In the genomic region with DNA sequence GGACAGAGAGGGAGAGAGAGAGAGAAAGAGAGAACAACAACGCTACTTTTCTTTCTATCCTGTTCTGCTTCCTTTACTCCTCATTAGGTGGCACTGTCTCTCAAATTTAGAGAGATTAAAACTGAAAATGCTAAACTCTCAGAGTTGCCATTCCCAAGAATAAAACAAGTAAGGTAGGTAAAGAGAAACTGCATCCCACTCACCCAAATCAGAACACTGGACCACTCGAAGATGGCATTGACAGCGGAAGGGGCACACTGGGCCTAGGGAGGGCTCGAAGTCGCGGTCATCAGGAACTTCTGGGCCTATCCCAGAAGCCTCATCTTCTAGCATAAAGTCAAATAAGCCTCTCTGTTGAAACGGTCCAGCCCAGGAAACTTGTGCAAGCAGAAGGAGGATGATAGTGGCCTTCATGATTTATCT, we compare ENCODE assay signal across 8 cellular contexts. TPM values are rescaled to one million over a fixed set of nuclear protein-coding genes. Genes with fewer than 3 reads are reported as not detected.
A peak's percentile ranks its signal among the peaks of the same experiment; 100 is the strongest.
DNase-seq lines count a peak whose midpoint lies in the region; ATAC-seq and TF ChIP-seq lines count a peak whose summit lies in the region.

No MANE protein-coding gene starts in this region.

- ATAC-seq in activated T-cell treated with anti-CD3 and anti-CD28 coated beads, Interleukin-2, amount 50 U/mL, for 72 hours (replicated peaks in 1 of 2), result no peak

- no peaks in the 10 kb centered on the region for H3K9me3 Mint-ChIP-seq in activated T-cell treated with anti-CD3 and anti-CD28 coated beads, Interleukin-2, amount 50 U/mL, for 72 hours

- H3K27me3 ChIP-seq in adrenal gland (no peaks in the 10 kb centered on the region), tibial nerve (no peaks in the 10 kb centered on the region)

- DNase-seq in SKM-1 (lab: John Stamatoyannopoulos, UW; ENCODE audit: unreplicated experiment) (peak; percentile 6), SKM-1 treated with dmso at 0.1 percent for 144 hours (lab: John Stamatoyannopoulos, UW; ENCODE audit: unreplicated experiment) (no peak), adrenal gland (peak in 4 of 7 donors; percentile 16 to 31 (median 31)), kidney tubule cell (ENCODE audit: low spot score) (peak; percentile 50), tibial nerve (ENCODE audit: low spot score in 2 of 2) (no peak), GM20000 (ENCODE audit: low spot score) (no peak), T-helper 2 cell (no peak)
- DNase-seq in activated T-cell treated with anti-CD3 and anti-CD28 coated beads, Interleukin-2, amount 50 U/mL, for 72 hours, result no peak

- 11 to 22% (median 21%) methylated on average over 7 of the region's 7 CpGs for WGBS in adrenal gland, 4 donors
- WGBS in tibial nerve, 2 donors, result 23 to 27% methylated on average over 7 of the region's 7 CpGs

- TF ChIP-seq POLR2A in adrenal gland (IDR thresholded peaks at IDR 0.05) (no peak), tibial nerve (IDR thresholded peaks at IDR 0.05) (no peak)

- H3K9me3 ChIP-seq in adrenal gland (replicated peaks in 1 of 3) (peaks cover 0 to 4% (median 0%) of the 10 kb centered on the region in 3 donors), tibial nerve (no peaks in the 10 kb centered on the region)

- H3K27ac ChIP-seq in adrenal gland, result peak overlapping the region in 3 of 5 donors; percentile 55 to 79 (median 76)
- H3K27ac ChIP-seq in tibial nerve, result peak overlapping the region; percentile 59 to 89 (median 74)

- peak; percentile 25 to 65 (median 52) for TF ChIP-seq CTCF in adrenal gland (IDR thresholded peaks at IDR 0.05)
- peak; percentile 26 to 60 (median 55) for TF ChIP-seq CTCF in tibial nerve (IDR thresholded peaks at IDR 0.05)
- TF ChIP-seq CTCF in GM20000 (IDR thresholded peaks at IDR 0.05; ENCODE audit: extremely low read depth, missing control alignments), result no peak

- H3K27me3 Mint-ChIP-seq in activated T-cell treated with anti-CD3 and anti-CD28 coated beads, Interleukin-2, amount 50 U/mL, for 72 hours (ENCODE audit: low read depth), result no peaks in the 10 kb centered on the region

- H3K4me3 ChIP-seq in adrenal gland, result peak overlapping the region in 1 of 4 donors; percentile 57
- peak overlapping the region; percentile 20 to 59 (median 30) for H3K4me3 ChIP-seq in tibial nerve

- peak in 1 of 2 donors; percentile 64 for TF ChIP-seq EP300 in tibial nerve (IDR thresholded peaks at IDR 0.05)

- intact Hi-C loops in adrenal gland (cut with DNase I), result loop anchor here in 1 of 2 donors (5.0 kb wide), 1 partner anchor 149 kb away; no protein-coding TSS in a partner anchor

- no peak overlapping the region for H3K4me3 Mint-ChIP-seq in activated T-cell treated with anti-CD3 and anti-CD28 coated beads, Interleukin-2, amount 50 U/mL, for 72 hours

- H3K27ac Mint-ChIP-seq in activated T-cell treated with anti-CD3 and anti-CD28 coated beads, Interleukin-2, amount 50 U/mL, for 72 hours, result no peak overlapping the region

- H3K4me1 Mint-ChIP-seq in activated T-cell treated with anti-CD3 and anti-CD28 coated beads, Interleukin-2, amount 50 U/mL, for 72 hours (ENCODE audit: low read depth), result no peaks in the 10 kb centered on the region

- H3K36me3 Mint-ChIP-seq in activated T-cell treated with anti-CD3 and anti-CD28 coated beads, Interleukin-2, amount 50 U/mL, for 72 hours (ENCODE audit: insufficient read depth in 2 of 2), result no peaks in the 10 kb centered on the region

- H3K4me1 ChIP-seq in adrenal gland (replicated peaks in 1 of 2) (no peaks in the 10 kb centered on the region), tibial nerve (peaks cover 0 to 15% (median 0%) of the 10 kb centered on the region in 4 donors)

- H3K36me3 ChIP-seq in adrenal gland (replicated peaks in 1 of 2) (no peaks in the 10 kb centered on the region), tibial nerve (peaks cover 0 to 4% (median 0%) of the 10 kb centered on the region in 3 donors)

RNA-seq across cellular contexts. Expression of a gene that starts 4.5 kb away (rescaled TPM):
- total RNA-seq in adrenal gland (1,000 to 10,000 TPM in 5 of 8 donors, 100 to 1,000 TPM in 3; 609 to 2,358 (median 1,256) TPM), tibial nerve (1,000 to 10,000 TPM; 1,578 to 4,304 (median 2,586) TPM)
- polyA plus RNA-seq in adrenal gland, result 100 to 1,000 TPM; 491 to 572 (median 508) TPM
- total RNA-seq in activated T-cell treated with anti-CD3 and anti-CD28 coated beads, Interleukin-2, amount 50 U/mL, for 72 hours, result not detected

Comparison
In these comparisons a context has a peak if more than half of its experiments do, and no peak if none do; other contexts are left out.
1. DNase-seq: peak in SKM-1 (single experiment), adrenal gland (4 of 7) and kidney tubule cell (single experiment); none in SKM-1 treated with dmso at 0.1 percent for 144 hours (single experiment), tibial nerve (0 of 2), GM20000 (single experiment), activated T-cell treated with anti-CD3 and anti-CD28 coated beads, Interleukin-2, amount 50 U/mL, for 72 hours (0 of 2) and T-helper 2 cell (0 of 5).
2. RNA of a gene that starts 4.5 kb away (total RNA-seq): 1,578 to 4,304 TPM in tibial nerve and 609 to 2,358 TPM in adrenal gland; not detected in activated T-cell treated with anti-CD3 and anti-CD28 coated beads, Interleukin-2, amount 50 U/mL, for 72 hours; every median in the first group is over 100 times any median in the second.